ENCODE assay signal across 17 cellular contexts in the genomic region with DNA sequence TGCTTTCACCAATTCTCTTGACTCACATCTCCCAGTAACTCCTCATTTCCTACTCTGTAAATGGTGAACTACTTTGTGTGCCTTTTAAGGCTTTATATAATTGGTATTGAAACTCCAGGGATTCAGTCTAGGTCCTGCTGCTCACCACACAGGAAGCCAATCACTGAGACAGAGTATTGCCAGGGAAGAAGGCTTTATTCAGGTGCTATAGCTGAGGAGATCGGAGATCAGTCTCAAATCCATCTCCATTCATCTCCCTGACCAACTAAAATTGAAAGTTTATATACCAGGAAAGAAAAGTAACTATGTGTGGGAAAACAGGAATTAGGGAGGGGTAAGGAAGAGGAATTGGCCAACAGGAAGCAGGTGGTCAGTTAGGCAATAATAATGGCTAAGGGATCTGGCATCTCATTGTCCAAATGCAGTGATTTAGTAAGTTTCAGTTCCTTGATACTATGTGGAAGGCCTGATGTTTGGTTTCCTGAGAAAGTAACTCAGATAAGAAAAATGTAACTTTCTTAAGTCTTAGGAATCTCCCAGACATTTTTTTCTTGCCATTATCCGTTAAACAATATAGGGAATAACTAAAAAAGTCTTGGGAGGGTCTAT. TPM values are rescaled to one million over a fixed set of nuclear protein-coding genes. Genes with fewer than 3 reads are reported as not detected.
DNase-seq lines count a peak whose midpoint lies in the region; ATAC-seq and TF ChIP-seq lines count a peak whose summit lies in the region.
"Had no signal": no experiment of that assay in that cellular context is flagged by ENCODE, and none has a peak within 500 bp of the region (broad histone marks: within the 10 kb centered on the region; RNA-seq: fewer than 3 reads in every experiment).

No MANE protein-coding gene starts in this region.

- TF ChIP-seq RAD21 in IMR-90 (IDR thresholded peaks at IDR 0.05; ENCODE audit: low read length) = no peak

- POLR2A ChIA-PET in IMR-90 (lab: Charles Lee; ENCODE audit: unreplicated experiment) = no interaction called here

- dilution Hi-C loops in IMR-90 (cut with HindIII; ENCODE audit: low sequenced_read_pairs, unreplicated experiment) = no loop called here

- no peak overlapping the region for H3K56ac ChIP-seq in IMR-90 (ENCODE audit: extremely low read depth, insufficient read depth, low read length)

- no peak overlapping the region for H3K4ac ChIP-seq in IMR-90 (ENCODE audit: low read depth, low read length)

- no peaks in the 10 kb centered on the region for H3K79me2 ChIP-seq in parathyroid adenoma

- H3K4me2 ChIP-seq in IMR-90 (ENCODE audit: low read depth, low read length) (no peak overlapping the region; the same call in 1 of the 2 replicates), parathyroid adenoma (ENCODE audit: low read length) (no peak overlapping the region)
- H3K4me2 ChIP-seq: GM23338 had no signal

- no peak overlapping the region for H2AK9ac ChIP-seq in IMR-90 (replicated peaks; ENCODE audit: low read depth, low read length, poor library complexity)

- H3K9me3 ChIP-seq in IMR-90 (ENCODE audit: control insufficient read depth, insufficient read depth, low read length) (no peaks in the 10 kb centered on the region), parathyroid adenoma (ENCODE audit: control insufficient read depth, low read length) (no peaks in the 10 kb centered on the region)

- H2BK120ac ChIP-seq in IMR-90 (ENCODE audit: low read depth, low read length) = no peak overlapping the region

- peaks cover 8% of the 10 kb centered on the region for H3K9me3 Mint-ChIP-seq in activated naive CD8-positive, alpha-beta T cell treated with anti-CD3 and anti-CD28 coated beads for 36 hours
- H3K9me3 Mint-ChIP-seq: HFFc6 had no signal

- no peak overlapping the region for H3K14ac ChIP-seq in IMR-90 (replicated peaks; ENCODE audit: low read depth, low read length)

- CTCF ChIA-PET in IMR-90 (lab: Yijun Ruan, JAX) = interaction anchor here (0.9 kb wide), 1 partner anchor 21 kb away, joined by 6 read pairs; no protein-coding TSS in a partner anchor

- no peak overlapping the region for H4K5ac ChIP-seq in IMR-90 (ENCODE audit: low read depth, low read length)

- intact Hi-C loops in IMR-90 (cut with micrococcal nuclease) = loop anchor here (10.0 kb wide), 1 partner anchor 818 kb away; no protein-coding TSS in a partner anchor

- no peaks in the 10 kb centered on the region for H3K4me1 Mint-ChIP-seq in activated naive CD8-positive, alpha-beta T cell treated with anti-CD3 and anti-CD28 coated beads for 36 hours
- H3K4me1 Mint-ChIP-seq: GM23338, IgD-negative memory B cell had no signal

- H3K79me1 ChIP-seq in IMR-90 (ENCODE audit: low read depth in 1 of 2, low read length in 2 of 2) = no peaks in the 10 kb centered on the region

- no CpG with 5 or more reads among the region's 2 CpGs for WGBS in IMR-90 (ENCODE audit: extremely low coverage in 2 of 2, insufficient read length in 1 of 2), 2 experiments

- no peak overlapping the region for H4K91ac ChIP-seq in IMR-90 (ENCODE audit: insufficient read depth, low read depth, low read length)

- no peaks in the 10 kb centered on the region for H3K27me3 ChIP-seq in IMR-90 (ENCODE audit: control insufficient read depth, insufficient read depth, low read length)
- no peaks in the 10 kb centered on the region for H3K27me3 ChIP-seq in parathyroid adenoma (ENCODE audit: control insufficient read depth, insufficient read depth, low read length)

- H2BK15ac ChIP-seq in IMR-90 (ENCODE audit: low read depth, low read length) = no peak overlapping the region

- no peak for TF ChIP-seq POLR2A in IMR-90 (IDR thresholded peaks at IDR 0.05; ENCODE audit: low read depth, low read length)

- no TSS peak for BruUV-seq in IMR-90 (replicated peaks; lab: Mats Ljungman, UMichigan)

- no peaks in the 10 kb centered on the region for H4K20me1 ChIP-seq in IMR-90 (ENCODE audit: insufficient read depth, low read length)

- peaks cover 16% of the 10 kb centered on the region for H3K27me3 Mint-ChIP-seq in activated naive CD8-positive, alpha-beta T cell treated with anti-CD3 and anti-CD28 coated beads for 36 hours

- H3K36me3 ChIP-seq in IMR-90 (ENCODE audit: control insufficient read depth, insufficient read depth, low read length) (no peaks in the 10 kb centered on the region), parathyroid adenoma (ENCODE audit: control insufficient read depth, insufficient read depth, low read length) (no peaks in the 10 kb centered on the region)

- H3K4me1 ChIP-seq in IMR-90 (ENCODE audit: control insufficient read depth, insufficient read depth, low read length) (no peaks in the 10 kb centered on the region), parathyroid adenoma (peaks cover 3% of the 10 kb centered on the region)

- H3K4me3 Mint-ChIP-seq in activated naive CD8-positive, alpha-beta T cell treated with anti-CD3 and anti-CD28 coated beads for 36 hours = no peak overlapping the region
- H3K4me3 Mint-ChIP-seq: CD8-positive, alpha-beta T cell; GM23338; HFFc6; IgD-negative memory B cell had no signal

- in situ Hi-C loops in IMR-90 (cut with MboI; ENCODE audit: low sequenced_read_pairs) = no loop called here

- no peak overlapping the region for H3K4me3 ChIP-seq in IMR-90 (ENCODE audit: insufficient read depth, low read depth, low read length)
- H3K4me3 ChIP-seq in parathyroid adenoma (ENCODE audit: low read depth, low read length) = no peak overlapping the region
- H3K4me3 ChIP-seq: GM23338 had no signal

- H3K18ac ChIP-seq in IMR-90 (ENCODE audit: low read depth, low read length) = no peak overlapping the region; the same call in 1 of the 2 replicates

- H2BK20ac ChIP-seq in IMR-90 (ENCODE audit: low read depth, low read length) = no peak overlapping the region

- TF ChIP-seq CTCF in IMR-90 (conservative IDR thresholded peaks at IDR 0.05; ENCODE audit: low read depth, low read length) = no peak
- TF ChIP-seq CTCF in parathyroid adenoma (IDR thresholded peaks at IDR 0.05) = no peak

- H3K23ac ChIP-seq in IMR-90 (ENCODE audit: low read depth, low read length) = no peak overlapping the region

- H3K27ac Mint-ChIP-seq in activated naive CD8-positive, alpha-beta T cell treated with anti-CD3 and anti-CD28 coated beads for 36 hours = no peak overlapping the region
- H3K27ac Mint-ChIP-seq: CD8-positive, alpha-beta T cell; GM23338; HFFc6; IgD-negative memory B cell had no signal

- no peak overlapping the region for H3K27ac ChIP-seq in IMR-90 (ENCODE audit: insufficient read depth, low read length)
- H3K27ac ChIP-seq in parathyroid adenoma = no peak overlapping the region

- peak; percentile 64 for DNase-seq in CD1c-positive myeloid dendritic cell (ENCODE audit: extremely low spot score)
- peak; percentile 17 for DNase-seq in IMR-90
- peak; percentile 13 for DNase-seq in dermis blood vessel endothelial cell
- no peak for DNase-seq in activated naive CD8-positive, alpha-beta T cell treated with anti-CD3 and anti-CD28 coated beads for 36 hours
- DNase-seq in NCI-H2029 (lab: John Stamatoyannopoulos, UW) = no peak
- DNase-seq: CD8-positive, alpha-beta T cell; DMS79 treated with DMSO at 0.1 percent for 48 hours; GF-D8; HFFc6; NCI-H1105; NCI-H2081; NCI-H524 had no signal

- H4K8ac ChIP-seq in IMR-90 (ENCODE audit: low read depth in 2 of 2, low read length in 2 of 2) = no peak overlapping the region

- no peak overlapping the region for H2AFZ ChIP-seq in IMR-90 (replicated peaks; ENCODE audit: low read length, poor library complexity)
- H2AFZ ChIP-seq in parathyroid adenoma = peak overlapping the region; percentile 17
- H2AFZ ChIP-seq: GM23338 had no signal

- H3K9ac ChIP-seq in IMR-90 (ENCODE audit: low read depth, low read length) = no peak overlapping the region
- H3K9ac ChIP-seq in parathyroid adenoma = no peak overlapping the region

- no peak overlapping the region for H2AK5ac ChIP-seq in IMR-90 (ENCODE audit: low read depth, low read length)

- peaks cover 3% of the 10 kb centered on the region for H3K36me3 Mint-ChIP-seq in activated naive CD8-positive, alpha-beta T cell treated with anti-CD3 and anti-CD28 coated beads for 36 hours

- ATAC-seq in IMR-90 (ENCODE audit: low read depth) (no peak), GM21529 (IDR thresholded peaks at IDR 0.05; ENCODE audit: unreplicated experiment) (no peak), HG02852 (IDR thresholded peaks at IDR 0.05; ENCODE audit: unreplicated experiment) (no peak)
- ATAC-seq: CD8-positive, alpha-beta T cell; GM23338 had no signal

- no peak overlapping the region for H2BK5ac ChIP-seq in IMR-90 (ENCODE audit: low read depth, low read length, poor library complexity, severe bottlenecking)

- no peaks in the 10 kb centered on the region for H3K9me1 ChIP-seq in IMR-90 (ENCODE audit: insufficient read depth, low read length)

TF ChIP-seq in IMR-90, 13 proteins besides CTCF, POLR2A, EP300 and RAD21 (continues in another document):
- TF ChIP-seq CHD1 (IDR thresholded peaks at IDR 0.05; ENCODE audit: low read depth, low read length) (no peak), FOS (IDR thresholded peaks at IDR 0.05; ENCODE audit: low read depth, low read length) (no peak), MAZ (IDR thresholded peaks at IDR 0.05; ENCODE audit: borderline replicate concordance, low read depth, low read length) (no peak), MAFK (IDR thresholded peaks at IDR 0.05; ENCODE audit: low read depth, low read length) (no peak), CEBPB (IDR thresholded peaks at IDR 0.05; ENCODE audit: low read depth, low read length) (no peak), MXI1 (IDR thresholded peaks at IDR 0.05; ENCODE audit: borderline replicate concordance, low read depth, low read length) (no peak), SMC3 (IDR thresholded peaks at IDR 0.05; ENCODE audit: low read depth, low read length) (no peak), RCOR1 (IDR thresholded peaks at IDR 0.05; ENCODE audit: insufficient replicate concordance, low read length) (no peak)
- TF ChIP-seq, protein P1, sequence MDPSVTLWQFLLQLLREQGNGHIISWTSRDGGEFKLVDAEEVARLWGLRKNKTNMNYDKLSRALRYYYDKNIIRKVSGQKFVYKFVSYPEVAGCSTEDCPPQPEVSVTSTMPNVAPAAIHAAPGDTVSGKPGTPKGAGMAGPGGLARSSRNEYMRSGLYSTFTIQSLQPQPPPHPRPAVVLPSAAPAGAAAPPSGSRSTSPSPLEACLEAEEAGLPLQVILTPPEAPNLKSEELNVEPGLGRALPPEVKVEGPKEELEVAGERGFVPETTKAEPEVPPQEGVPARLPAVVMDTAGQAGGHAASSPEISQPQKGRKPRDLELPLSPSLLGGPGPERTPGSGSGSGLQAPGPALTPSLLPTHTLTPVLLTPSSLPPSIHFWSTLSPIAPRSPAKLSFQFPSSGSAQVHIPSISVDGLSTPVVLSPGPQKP (IDR thresholded peaks at IDR 0.05; ENCODE audit: borderline replicate concordance, low read depth, low read length) = no peak

RNA-seq across cellular contexts. Expression of a gene that starts 10.2 kb away (rescaled TPM):
- total RNA-seq in IMR-90 (2012; rRNA removed) = 6.1 and 12.8 TPM in 2 replicates
- 5.7 and 7.3 TPM in 2 replicates for polyA plus RNA-seq in IMR-90 (2012; rRNA removed)
- 2.3 and 7.8 TPM in 2 replicates for polyA plus RNA-seq in IMR-90 (2012; cell fraction: cytosol; rRNA removed)
- polyA plus RNA-seq in IMR-90 (2012; cell fraction: nucleus; rRNA removed; ENCODE audit: low replicate concordance) = 0.36 and 1.4 TPM in 2 replicates
- 1.4 and 8.0 TPM in 2 replicates for total RNA-seq in dermis blood vessel endothelial cell
- 10 to 100 TPM; 41.7 to 46.9 TPM for total RNA-seq in activated naive CD8-positive, alpha-beta T cell treated with anti-CD3 and anti-CD28 coated beads for 36 hours

Comparison
In these comparisons a context has a peak if more than half of its experiments do, and no peak if none do; other contexts are left out.
1. DNase-seq: peak in CD1c-positive myeloid dendritic cell (single experiment), IMR-90 (single experiment) and dermis blood vessel endothelial cell (single experiment); none in activated naive CD8-positive, alpha-beta T cell treated with anti-CD3 and anti-CD28 coated beads for 36 hours (single experiment) and NCI-H2029 (single experiment).